In genomic region chr2:34353498-34354113, GRCh38 we compare ENCODE assay signal across 17 cellular contexts.
DNase-seq lines count a peak whose midpoint lies in the region; ATAC-seq, FAIRE-seq and TF ChIP-seq lines count a peak whose summit lies in the region.
"Had no signal": no experiment of that assay in that cellular context is flagged by ENCODE, and none has a peak within 500 bp of the region (broad histone marks: within the 10 kb centered on the region; RNA-seq: fewer than 3 reads in every experiment).

No MANE protein-coding gene starts in this region.

- no peak overlapping the region for H3K4me2 ChIP-seq in PC-3 (ENCODE audit: low read length)
- H3K4me2 ChIP-seq in hepatocyte = no peak overlapping the region
- H3K4me2 ChIP-seq in mammary epithelial cell (ENCODE audit: insufficient read depth, low read depth, low read length) = no peak overlapping the region
- H3K4me2 ChIP-seq: KMS-11 had no signal

- H3K9me2 ChIP-seq in PC-3 (replicated peaks; ENCODE audit: low read length) (no peaks in the 10 kb centered on the region), hepatocyte (replicated peaks; ENCODE audit: insufficient read depth) (no peaks in the 10 kb centered on the region)

- TF ChIP-seq CTCF in LNCaP clone FGC (IDR thresholded peaks at IDR 0.05; ENCODE audit: control insufficient read depth, extremely low read depth, insufficient read depth) (no peak), PC-3 (conservative IDR thresholded peaks at IDR 0.05; ENCODE audit: low read depth, low read length) (peak; percentile 30; the same call in 1 of the 2 replicates), hepatocyte (IDR thresholded peaks at IDR 0.05; ENCODE audit: poor library complexity) (peak; percentile 10), pancreas (IDR thresholded peaks at IDR 0.05) (peak in 1 of 4 donors; percentile 9), mucosa of descending colon (IDR thresholded peaks at IDR 0.05) (no peak), mammary epithelial cell (conservative IDR thresholded peaks at IDR 0.05 in 1 of 2, IDR thresholded peaks at IDR 0.05 in 1 of 2; ENCODE audit: extremely low read depth in 1 of 2, insufficient read depth in 1 of 2, low read depth in 1 of 2, low read length in 2 of 2) (no peak)

- ATAC-seq in PC-3 = no peak
- peak in 3 of 4 donors; percentile 46 to 90 (median 69) for ATAC-seq in pancreas
- no peak for ATAC-seq in mucosa of descending colon
- ATAC-seq in GM21723 (IDR thresholded peaks at IDR 0.05; ENCODE audit: unreplicated experiment) = no peak
- ATAC-seq: Right ventricle myocardium inferior had no signal

- dilution Hi-C loops in mammary epithelial cell (cut with HindIII; ENCODE audit: low sequenced_read_pairs) = no loop called here

- H3K27me3 ChIP-seq in PC-3 (ENCODE audit: low read length) (no peaks in the 10 kb centered on the region), hepatocyte (no peaks in the 10 kb centered on the region), pancreas (no peaks in the 10 kb centered on the region), mammary epithelial cell (ENCODE audit: insufficient read depth, low read length) (no peaks in the 10 kb centered on the region)

- no peaks in the 10 kb centered on the region for H3F3A ChIP-seq in PC-3 (ENCODE audit: low read length, unreplicated experiment)

- H4K20me1 ChIP-seq in PC-3 (ENCODE audit: low read length) (no peaks in the 10 kb centered on the region), hepatocyte (ENCODE audit: insufficient read depth, poor library complexity, severe bottlenecking) (no peaks in the 10 kb centered on the region), mammary epithelial cell (ENCODE audit: insufficient read depth, low read length) (no peaks in the 10 kb centered on the region)

- CTCF ChIA-PET in PC-3 (lab: Charles Lee) = no interaction called here
- CTCF ChIA-PET in mammary epithelial cell (lab: Charles Lee; ENCODE audit: low non-redundant PET) = no interaction called here

- no peak overlapping the region for H2AFZ ChIP-seq in PC-3 (ENCODE audit: low read length)
- no peak overlapping the region for H2AFZ ChIP-seq in hepatocyte
- H2AFZ ChIP-seq in mammary epithelial cell (ENCODE audit: low read depth, low read length) = no peak overlapping the region

- DNase-seq in LNCaP clone FGC (ENCODE audit: low read depth) = peak; percentile 6
- peak; percentile 25 for DNase-seq in PC-3
- no peak for DNase-seq in hepatocyte (ENCODE audit: low spot score)
- DNase-seq in pancreas = no peak
- no peak for DNase-seq in mucosa of descending colon
- no peak for DNase-seq in mammary epithelial cell
- DNase-seq: ACHN, AML-193, GF-D8, H9, NCI-H1417 treated with DMSO at 0.1 percent for 48 hours, NCI-H187 treated with DMSO at 0.1 percent for 48 hours, NCI-H526 had no signal

- H3K9ac ChIP-seq in PC-3 (ENCODE audit: low read length) (no peak overlapping the region), mammary epithelial cell (ENCODE audit: insufficient read depth, low read length) (no peak overlapping the region)
- H3K9ac ChIP-seq: KMS-11 had no signal

- 23% methylated on average over 2 of the region's 2 CpGs for WGBS in hepatocyte (ENCODE audit: low lambda C conversion rate, missing lambda C conversion rate)
- 5 to 7% methylated on average over 2 of the region's 2 CpGs for WGBS in pancreas, 2 donors
- WGBS in mammary epithelial cell (ENCODE audit: low coverage, missing lambda C conversion rate) = 25% methylated on average over 2 of the region's 2 CpGs

- no peak for FAIRE-seq in pancreas (lab: Jason Lieb, UNC)
- FAIRE-seq: RCC 7860 had no signal

- H3K36me3 ChIP-seq in PC-3 (ENCODE audit: low read depth, low read length) (no peaks in the 10 kb centered on the region), hepatocyte (replicated peaks; ENCODE audit: insufficient read depth, low read depth) (no peaks in the 10 kb centered on the region), pancreas (no peaks in the 10 kb centered on the region), mucosa of descending colon (ENCODE audit: low read depth) (no peaks in the 10 kb centered on the region), mammary epithelial cell (ENCODE audit: insufficient read depth, low read length) (no peaks in the 10 kb centered on the region)

- H3K79me2 ChIP-seq in PC-3 (ENCODE audit: low read length) (no peaks in the 10 kb centered on the region), hepatocyte (no peaks in the 10 kb centered on the region), mammary epithelial cell (ENCODE audit: insufficient read depth, low read length) (no peaks in the 10 kb centered on the region)

- in situ Hi-C loops in mammary epithelial cell (cut with MboI; ENCODE audit: low sequenced_read_pairs in 2 of 2) = no loop called here

- H3K4me1 ChIP-seq in PC-3 (ENCODE audit: insufficient read depth, low read length) (no peaks in the 10 kb centered on the region), hepatocyte (ENCODE audit: insufficient read depth) (no peaks in the 10 kb centered on the region), pancreas (peaks cover 0 to 11% (median 10%) of the 10 kb centered on the region in 3 donors), mucosa of descending colon (ENCODE audit: low read depth) (no peaks in the 10 kb centered on the region), mammary epithelial cell (ENCODE audit: insufficient read depth, low read length) (no peaks in the 10 kb centered on the region)

- POLR2A ChIA-PET in PC-3 (lab: Charles Lee; ENCODE audit: unreplicated experiment) = no interaction called here

- BruUV-seq in PC-3 (replicated peaks; lab: Mats Ljungman, UMichigan) (no TSS peak), mammary epithelial cell (replicated peaks; lab: Mats Ljungman, UMichigan) (no TSS peak)

- no peak overlapping the region for H3K4me3 ChIP-seq in LNCaP clone FGC (ENCODE audit: low read depth, low read length)
- H3K4me3 ChIP-seq in PC-3 (ENCODE audit: low read length) = no peak overlapping the region
- no peak overlapping the region for H3K4me3 ChIP-seq in hepatocyte
- H3K4me3 ChIP-seq in pancreas = no peak overlapping the region
- H3K4me3 ChIP-seq in mucosa of descending colon = no peak overlapping the region
- no peak overlapping the region for H3K4me3 ChIP-seq in mammary epithelial cell (replicated peaks in 1 of 3; ENCODE audit: insufficient read depth in 1 of 3, low read depth in 2 of 3, low read length in 3 of 3)

- H3K9me3 ChIP-seq in PC-3 (ENCODE audit: low read length) (no peaks in the 10 kb centered on the region), hepatocyte (ENCODE audit: low read depth) (no peaks in the 10 kb centered on the region), pancreas (no peaks in the 10 kb centered on the region), mucosa of descending colon (no peaks in the 10 kb centered on the region), mammary epithelial cell (replicated peaks; ENCODE audit: insufficient read depth, low read length) (no peaks in the 10 kb centered on the region)

- H3K27ac ChIP-seq in PC-3 (ENCODE audit: low read length) = no peak overlapping the region
- H3K27ac ChIP-seq in hepatocyte = no peak overlapping the region
- no peak overlapping the region for H3K27ac ChIP-seq in pancreas
- no peak overlapping the region for H3K27ac ChIP-seq in mammary epithelial cell (ENCODE audit: insufficient read depth, low read depth, low read length)
- H3K27ac ChIP-seq: KMS-11 had no signal

- intact Hi-C loops in PC-3 (cut with micrococcal nuclease) = loop anchor here (10.0 kb wide), 1 partner anchor 259 kb away; no protein-coding TSS in a partner anchor
- intact Hi-C loops in pancreas (cut with DNase I) = no loop called here
- intact Hi-C loops in mucosa of descending colon (cut with DNase I, micrococcal nuclease) = no loop called here
- intact Hi-C loops in mammary epithelial cell (cut with micrococcal nuclease) = no loop called here

Comparison
In these comparisons a context has a peak if more than half of its experiments do, and no peak if none do; other contexts are left out.
1. DNase-seq: peak in LNCaP clone FGC (single experiment) and PC-3 (single experiment); none in hepatocyte (single experiment), pancreas (0 of 6), mucosa of descending colon (0 of 3) and mammary epithelial cell (single experiment).
2. CTCF ChIP-seq: peak in PC-3 (single experiment) and hepatocyte (single experiment); none in LNCaP clone FGC (single experiment), mucosa of descending colon (single experiment) and mammary epithelial cell (0 of 2).
3. ATAC-seq: peak in pancreas (3 of 4); none in PC-3 (single experiment), mucosa of descending colon (single experiment) and GM21723 (single experiment).